In genomic region chr15:81293728-81294500, GRCh38 we compare ENCODE assay signal across 8 cellular contexts. TPM values are rescaled to one million over a fixed set of nuclear protein-coding genes. Genes with fewer than 3 reads are reported as not detected.
DNase-seq lines count a peak whose midpoint lies in the region; ATAC-seq and TF ChIP-seq lines count a peak whose summit lies in the region.

No MANE protein-coding gene starts in this region.

- TF ChIP-seq CTCF in activated B cell treated with CpG ODN at 0.5 μM for 24 hours (IDR thresholded peaks at IDR 0.05) = no peak
- no peak for TF ChIP-seq CTCF in endothelial cell (IDR thresholded peaks at IDR 0.05; ENCODE audit: unreplicated experiment)
- TF ChIP-seq CTCF in osteocyte (IDR thresholded peaks at IDR 0.05) = no peak

- DNase-seq in activated gamma-delta T cell treated with Interleukin-2 at 50 U/mL for 16 hours (peak; percentile 73), activated gamma-delta T cell (lab: John Stamatoyannopoulos, UW) (no peak), activated B cell treated with CpG ODN at 0.5 μM for 24 hours (peak; percentile 74), endothelial cell (ENCODE audit: low spot score) (no peak), osteocyte (ENCODE audit: extremely low spot score, unreplicated experiment) (no peak), SW 1271 (lab: John Stamatoyannopoulos, UW) (no peak)
- DNase-seq in stimulated activated CD8-positive, alpha-beta memory T cell treated with anti-CD3 and anti-CD28 coated beads, Interleukin-15, amount 100 ng/mL, for 1 hour (ENCODE audit: low read depth) = peak; percentile 40

- POLR2A ChIA-PET in activated B cell treated with CpG ODN at 0.5 μM for 24 hours (lab: Charles Lee) = interaction anchor here (0.6 to 14.9 kb wide), 15 partner anchors 11 to 319 kb away, joined by 3 to 631 read pairs (median 6); partner anchors contain the start of genes STARD5 and TLNRD1

- H3K9me3 Mint-ChIP-seq in activated B cell treated with CpG ODN at 0.5 μM for 24 hours (no peaks in the 10 kb centered on the region), endothelial cell (ENCODE audit: unreplicated experiment) (no peaks in the 10 kb centered on the region), osteocyte (ENCODE audit: unreplicated experiment) (no peaks in the 10 kb centered on the region)

- CTCF ChIA-PET in activated B cell treated with CpG ODN at 0.5 μM for 24 hours (lab: Charles Lee) = interaction anchor here (0.9 to 6.6 kb wide), 7 partner anchors 8 to 43 kb away, joined by 3 to 82 read pairs (median 5); partner anchors contain the start of gene STARD5

- ATAC-seq in HG03342 (IDR thresholded peaks at IDR 0.05; ENCODE audit: unreplicated experiment) = peak; percentile 67
- ATAC-seq in activated B cell treated with CpG ODN at 0.5 μM for 24 hours (ENCODE audit: low read depth) = peak; percentile 73

- H3K4me3 Mint-ChIP-seq in activated B cell treated with CpG ODN at 0.5 μM for 24 hours = peak overlapping the region; percentile 94
- H3K4me3 Mint-ChIP-seq in endothelial cell (ENCODE audit: unreplicated experiment) = no peak overlapping the region
- H3K4me3 Mint-ChIP-seq in osteocyte (ENCODE audit: unreplicated experiment) = no peak overlapping the region

- H3K4me1 Mint-ChIP-seq in activated B cell treated with CpG ODN at 0.5 μM for 24 hours (peaks cover 98% of the 10 kb centered on the region), endothelial cell (ENCODE audit: unreplicated experiment) (peaks cover 41% of the 10 kb centered on the region), osteocyte (ENCODE audit: unreplicated experiment) (peaks cover 3% of the 10 kb centered on the region)

- H3K36me3 Mint-ChIP-seq in activated B cell treated with CpG ODN at 0.5 μM for 24 hours (ENCODE audit: low read depth) (peaks cover 54% of the 10 kb centered on the region), endothelial cell (ENCODE audit: low read depth, unreplicated experiment) (peaks cover 9% of the 10 kb centered on the region), osteocyte (ENCODE audit: unreplicated experiment) (no peaks in the 10 kb centered on the region)

- no peaks in the 10 kb centered on the region for H3K27me3 Mint-ChIP-seq in activated B cell treated with CpG ODN at 0.5 μM for 24 hours
- peaks cover 3% of the 10 kb centered on the region for H3K27me3 Mint-ChIP-seq in endothelial cell (ENCODE audit: unreplicated experiment)
- peaks cover 18% of the 10 kb centered on the region for H3K27me3 Mint-ChIP-seq in osteocyte (ENCODE audit: unreplicated experiment)

- H3K27ac Mint-ChIP-seq in activated B cell treated with CpG ODN at 0.5 μM for 24 hours = peak overlapping the region; percentile 99
- H3K27ac Mint-ChIP-seq in endothelial cell (ENCODE audit: unreplicated experiment) = peak overlapping the region; percentile 64
- H3K27ac Mint-ChIP-seq in osteocyte (ENCODE audit: unreplicated experiment) = no peak overlapping the region

- intact Hi-C loops in activated B cell treated with CpG ODN at 0.5 μM for 24 hours (cut with micrococcal nuclease) = loop anchor here (1.0 to 10.0 kb wide), 8 partner anchors 8 to 1319 kb away; partner anchors contain the start of genes BCL2A1, MESD, STARD5 and TLNRD1

RNA-seq across cellular contexts. Expression of gene STARD5, which starts 30.0 kb away (rescaled TPM):
- 10.5 and 14.3 TPM in 2 replicates for total RNA-seq in activated B cell treated with CpG ODN at 0.5 μM for 24 hours
- 7.3 TPM for total RNA-seq in endothelial cell (ENCODE audit: unreplicated experiment)
- total RNA-seq in osteocyte = 1.3 and 1.7 TPM in 2 replicates

Comparison
In these comparisons a context has a peak if more than half of its experiments do, and no peak if none do; other contexts are left out.
1. DNase-seq: peak in activated gamma-delta T cell treated with Interleukin-2 at 50 U/mL for 16 hours (single experiment), activated B cell treated with CpG ODN at 0.5 μM for 24 hours (single experiment) and stimulated activated CD8-positive, alpha-beta memory T cell treated with anti-CD3 and anti-CD28 coated beads, Interleukin-15, amount 100 ng/mL, for 1 hour (single experiment); none in activated gamma-delta T cell (single experiment), endothelial cell (single experiment), osteocyte (single experiment) and SW 1271 (0 of 2).